ENCODE assay signal across 13 cellular contexts in genomic region chr11:67631853-67632174, GRCh38. TPM values are rescaled to one million over a fixed set of nuclear protein-coding genes. Genes with fewer than 3 reads are reported as not detected.
DNase-seq lines count a peak whose midpoint lies in the region; ATAC-seq and TF ChIP-seq lines count a peak whose summit lies in the region.
"Had no signal": no experiment of that assay in that cellular context is flagged by ENCODE, and none has a peak within 500 bp of the region (broad histone marks: within the 10 kb centered on the region; RNA-seq: fewer than 3 reads in every experiment).

No MANE protein-coding gene starts in this region.

- intact Hi-C loops in Caco-2 (cut with micrococcal nuclease; ENCODE audit: unreplicated experiment) (no loop called here), natural killer cell (cut with micrococcal nuclease) (loop anchor here (10.0 kb wide), 1 partner anchor 83 kb away; no protein-coding TSS in a partner anchor), right cardiac atrium (cut with DNase I) (no loop called here), uterus (cut with DNase I; ENCODE audit: low total_unique reads) (no loop called here)

- no peaks in the 10 kb centered on the region for H3K27me3 ChIP-seq in Caco-2 (replicated peaks; ENCODE audit: control insufficient read depth, insufficient read depth, low read length)
- H3K27me3 ChIP-seq in right cardiac atrium (ENCODE audit: control insufficient read depth, insufficient read depth): no peaks in the 10 kb centered on the region
- H3K27me3 ChIP-seq in uterus: no peaks in the 10 kb centered on the region
- H3K27me3 ChIP-seq: upper lobe of left lung had no signal

- no peak overlapping the region for H3K27ac Mint-ChIP-seq in Caco-2 (ENCODE audit: unreplicated experiment)
- H3K27ac Mint-ChIP-seq in activated T-helper 17 cell treated with anti-CD3 and anti-CD28 coated beads, Interleukin-2, amount 50 U/mL, for 72 hours: peak overlapping the region; percentile 43
- H3K27ac Mint-ChIP-seq in natural killer cell: no peak overlapping the region

- H3K27ac ChIP-seq in right cardiac atrium (ENCODE audit: low read length) (no peak overlapping the region), uterus (no peak overlapping the region)

- no peaks in the 10 kb centered on the region for H3K36me3 ChIP-seq in Caco-2 (ENCODE audit: control insufficient read depth, insufficient read depth, low read length)
- H3K36me3 ChIP-seq in uterus: no peaks in the 10 kb centered on the region
- H3K36me3 ChIP-seq: upper lobe of left lung had no signal

- H3K4me1 Mint-ChIP-seq in Caco-2 (ENCODE audit: low read depth, unreplicated experiment) (peaks cover 7% of the 10 kb centered on the region), natural killer cell (peaks cover 5 to 18% of the 10 kb centered on the region in 2 donors)
- H3K4me1 Mint-ChIP-seq in activated T-helper 17 cell treated with anti-CD3 and anti-CD28 coated beads, Interleukin-2, amount 50 U/mL, for 72 hours: no peaks in the 10 kb centered on the region

- H3K4me1 ChIP-seq in Caco-2 (peaks cover 11% of the 10 kb centered on the region), right cardiac atrium (ENCODE audit: control insufficient read depth, insufficient read depth, low read length) (peaks cover 2% of the 10 kb centered on the region), uterus (peaks cover 0 to 5% of the 10 kb centered on the region in 2 donors)

- peaks cover 3% of the 10 kb centered on the region for H3K9me3 Mint-ChIP-seq in Caco-2 (ENCODE audit: unreplicated experiment)
- H3K9me3 Mint-ChIP-seq in activated T-helper 17 cell treated with anti-CD3 and anti-CD28 coated beads, Interleukin-2, amount 50 U/mL, for 72 hours: no peaks in the 10 kb centered on the region
- H3K9me3 Mint-ChIP-seq in natural killer cell: no peaks in the 10 kb centered on the region
- H3K9me3 Mint-ChIP-seq: endodermal cell had no signal

- no peak for DNase-seq in Caco-2
- DNase-seq in natural killer cell: no peak
- DNase-seq in EL: no peak
- no peak for DNase-seq in right cardiac atrium
- no peak for DNase-seq in uterus
- DNase-seq: amygdala, HCEC 1CT, NCI-H187, SK-N-SH had no signal

- TF ChIP-seq CTCF in Caco-2 (IDR thresholded peaks at IDR 0.05; ENCODE audit: insufficient read depth in 1 of 2, low read depth in 1 of 2, low read length in 1 of 2, severe bottlenecking in 1 of 2, unreplicated experiment in 1 of 2): no peak
- no peak for TF ChIP-seq CTCF in natural killer cell (IDR thresholded peaks at IDR 0.05)
- TF ChIP-seq CTCF in uterus (IDR thresholded peaks at IDR 0.05): no peak

- TF ChIP-seq POLR2A in uterus (IDR thresholded peaks at IDR 0.05): no peak

- no peaks in the 10 kb centered on the region for H3K9me3 ChIP-seq in Caco-2
- H3K9me3 ChIP-seq in right cardiac atrium (ENCODE audit: control insufficient read depth, low read length): no peaks in the 10 kb centered on the region
- H3K9me3 ChIP-seq in uterus: no peaks in the 10 kb centered on the region
- H3K9me3 ChIP-seq: SK-N-SH, upper lobe of left lung had no signal

- H3K36me3 Mint-ChIP-seq in Caco-2 (ENCODE audit: insufficient read depth, unreplicated experiment) (peaks cover 26% of the 10 kb centered on the region), natural killer cell (no peaks in the 10 kb centered on the region)
- no peaks in the 10 kb centered on the region for H3K36me3 Mint-ChIP-seq in activated T-helper 17 cell treated with anti-CD3 and anti-CD28 coated beads, Interleukin-2, amount 50 U/mL, for 72 hours (ENCODE audit: low read depth)

- 93% methylated on average over 2 of the region's 2 CpGs for WGBS in right cardiac atrium

- POLR2A ChIA-PET in Caco-2 (lab: Charles Lee): no interaction called here

- H3K4me3 ChIP-seq in Caco-2 (ENCODE audit: low read depth, low read length) (no peak overlapping the region), right cardiac atrium (ENCODE audit: low read length) (no peak overlapping the region), uterus (no peak overlapping the region)
- H3K4me3 ChIP-seq: upper lobe of left lung had no signal

- BruUV-seq in Caco-2 (replicated peaks; lab: Mats Ljungman, UMichigan): no TSS peak

- H3K27me3 Mint-ChIP-seq in Caco-2 (ENCODE audit: insufficient read depth, unreplicated experiment) (no peaks in the 10 kb centered on the region), natural killer cell (ENCODE audit: low read depth in 2 of 2) (no peaks in the 10 kb centered on the region)
- H3K27me3 Mint-ChIP-seq in activated T-helper 17 cell treated with anti-CD3 and anti-CD28 coated beads, Interleukin-2, amount 50 U/mL, for 72 hours: no peaks in the 10 kb centered on the region

- CTCF ChIA-PET in Caco-2 (lab: Charles Lee): no interaction called here

- no peak for ATAC-seq in activated T-helper 17 cell treated with anti-CD3 and anti-CD28 coated beads, Interleukin-2, amount 50 U/mL, for 72 hours (replicated peaks)
- ATAC-seq in natural killer cell: no peak
- no peak for ATAC-seq in right cardiac atrium

- H3K4me3 Mint-ChIP-seq in Caco-2 (ENCODE audit: unreplicated experiment) (peak overlapping the region; percentile 17), natural killer cell (peak overlapping the region; percentile 41)
- H3K4me3 Mint-ChIP-seq in activated T-helper 17 cell treated with anti-CD3 and anti-CD28 coated beads, Interleukin-2, amount 50 U/mL, for 72 hours: peak overlapping the region; percentile 38

RNA-seq across cellular contexts. Expression of gene NUDT8, which starts 2.1 kb away (rescaled TPM):
- total RNA-seq in Caco-2 (2022): 15.0 and 18.1 TPM in 2 replicates
- 10 to 100 TPM; 12.0 to 23.1 TPM for total RNA-seq in activated T-helper 17 cell treated with anti-CD3 and anti-CD28 coated beads, Interleukin-2, amount 50 U/mL, for 72 hours
- 1 to 10 TPM; 1.7 to 5.2 (median 4.1) TPM for total RNA-seq in natural killer cell
- total RNA-seq in right cardiac atrium: 100 to 1,000 TPM in 1 of 4 donors, 10 to 100 TPM in 3; 45.6 to 105 (median 79.6) TPM
- polyA plus RNA-seq in right cardiac atrium: 121 TPM
- total RNA-seq in uterus: 1 to 10 TPM in 2 of 4 donors, not detected in 2; 3.5 to 7.6 TPM

RNA-seq across cellular contexts. Expression of gene TBX10, which starts 7.7 kb away (rescaled TPM):
- total RNA-seq in Caco-2 (2022): not detected in 2 replicates
- not detected for total RNA-seq in activated T-helper 17 cell treated with anti-CD3 and anti-CD28 coated beads, Interleukin-2, amount 50 U/mL, for 72 hours
- total RNA-seq in natural killer cell: not detected
- total RNA-seq in right cardiac atrium: not detected
- not detected for polyA plus RNA-seq in right cardiac atrium
- not detected for total RNA-seq in uterus
- total RNA-seq: endodermal cell, lung microvascular endothelial cell, upper lobe of left lung had no signal
- polyA plus RNA-seq: SK-N-SH had no signal

RNA-seq across cellular contexts. Expression of gene ACY3, which starts 18.7 kb away (rescaled TPM):
- 2.4 and 4.2 TPM in 2 replicates for total RNA-seq in Caco-2 (2022)
- total RNA-seq in activated T-helper 17 cell treated with anti-CD3 and anti-CD28 coated beads, Interleukin-2, amount 50 U/mL, for 72 hours: under 1 TPM in 1 of 2 donors, not detected in 1; 0.80 TPM
- total RNA-seq in natural killer cell: 1 to 10 TPM in 1 of 3 donors, under 1 TPM in 1, not detected in 1; 0.96 to 1.1 TPM
- total RNA-seq in right cardiac atrium: not detected
- not detected for polyA plus RNA-seq in right cardiac atrium
- total RNA-seq in uterus: not detected
- total RNA-seq: lung microvascular endothelial cell had no signal
- polyA plus RNA-seq: SK-N-SH had no signal

RNA-seq across cellular contexts. Expression of gene NDUFV1, which starts 25.1 kb away (rescaled TPM):
- total RNA-seq in Caco-2 (2022) (358 and 375 TPM in 2 replicates), natural killer cell (100 to 1,000 TPM; 346 to 393 (median 360) TPM), right cardiac atrium (100 to 1,000 TPM; 375 to 462 (median 435) TPM), uterus (100 to 1,000 TPM in 3 of 4 donors, 10 to 100 TPM in 1; 75.6 to 207 (median 142) TPM)
- total RNA-seq in activated T-helper 17 cell treated with anti-CD3 and anti-CD28 coated beads, Interleukin-2, amount 50 U/mL, for 72 hours: 100 to 1,000 TPM; 160 to 238 TPM
- polyA plus RNA-seq in right cardiac atrium: 380 TPM

RNA-seq across cellular contexts. Expression of gene ALDH3B2, which starts 42.6 kb away (rescaled TPM):
- total RNA-seq in Caco-2 (2022) (0.26 and 0.54 TPM in 2 replicates), natural killer cell (not detected), right cardiac atrium (not detected), uterus (1 to 10 TPM in 1 of 4 donors, not detected in 3; 1.2 TPM)
- total RNA-seq in activated T-helper 17 cell treated with anti-CD3 and anti-CD28 coated beads, Interleukin-2, amount 50 U/mL, for 72 hours: not detected
- not detected for polyA plus RNA-seq in right cardiac atrium
- total RNA-seq: endodermal cell, lung microvascular endothelial cell had no signal
- polyA plus RNA-seq: SK-N-SH had no signal
